1 cellular context compared by ENCODE assay signal in the genomic region with DNA sequence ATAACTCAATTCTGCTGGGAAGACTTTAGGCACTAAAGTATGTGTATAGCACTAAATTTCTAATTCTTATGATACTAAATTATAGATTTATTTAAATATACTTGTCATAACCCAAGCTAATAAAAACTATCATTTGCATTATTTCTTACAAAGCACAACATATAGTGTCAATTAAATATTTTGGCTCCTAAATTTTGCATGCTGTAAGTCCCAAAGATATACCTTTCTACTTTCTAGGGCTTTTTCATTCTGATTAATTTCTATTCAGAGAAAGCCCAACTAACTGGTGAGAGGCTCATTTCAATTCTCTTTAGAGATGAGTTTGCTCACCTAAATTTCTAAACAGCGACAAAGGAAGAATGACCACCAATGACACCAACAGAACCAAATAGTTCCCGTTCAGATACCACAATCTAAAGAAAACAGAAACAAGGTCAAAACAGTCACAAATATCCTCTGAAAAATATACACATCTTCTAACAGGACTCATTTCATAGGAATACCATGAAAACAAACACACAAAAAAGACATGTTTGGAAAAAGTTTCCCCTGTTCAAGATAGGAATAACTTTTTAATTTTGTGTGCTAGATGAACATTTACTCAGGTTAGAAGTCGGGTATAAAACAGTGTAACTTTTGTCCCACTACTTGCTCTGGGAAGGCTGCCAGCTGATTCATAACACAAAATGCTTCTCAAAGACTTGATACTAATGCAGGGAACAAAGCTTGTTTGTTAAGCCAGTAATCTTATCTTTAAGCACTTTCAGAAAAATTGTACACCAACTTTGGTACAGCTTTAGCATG.
TF ChIP-seq lines count a peak whose summit lies in the region.

No MANE protein-coding gene starts in this region.

TF ChIP-seq in GM23338, 12 proteins besides CTCF, POLR2A, EP300 and RAD21:
- TF ChIP-seq, protein P1, sequence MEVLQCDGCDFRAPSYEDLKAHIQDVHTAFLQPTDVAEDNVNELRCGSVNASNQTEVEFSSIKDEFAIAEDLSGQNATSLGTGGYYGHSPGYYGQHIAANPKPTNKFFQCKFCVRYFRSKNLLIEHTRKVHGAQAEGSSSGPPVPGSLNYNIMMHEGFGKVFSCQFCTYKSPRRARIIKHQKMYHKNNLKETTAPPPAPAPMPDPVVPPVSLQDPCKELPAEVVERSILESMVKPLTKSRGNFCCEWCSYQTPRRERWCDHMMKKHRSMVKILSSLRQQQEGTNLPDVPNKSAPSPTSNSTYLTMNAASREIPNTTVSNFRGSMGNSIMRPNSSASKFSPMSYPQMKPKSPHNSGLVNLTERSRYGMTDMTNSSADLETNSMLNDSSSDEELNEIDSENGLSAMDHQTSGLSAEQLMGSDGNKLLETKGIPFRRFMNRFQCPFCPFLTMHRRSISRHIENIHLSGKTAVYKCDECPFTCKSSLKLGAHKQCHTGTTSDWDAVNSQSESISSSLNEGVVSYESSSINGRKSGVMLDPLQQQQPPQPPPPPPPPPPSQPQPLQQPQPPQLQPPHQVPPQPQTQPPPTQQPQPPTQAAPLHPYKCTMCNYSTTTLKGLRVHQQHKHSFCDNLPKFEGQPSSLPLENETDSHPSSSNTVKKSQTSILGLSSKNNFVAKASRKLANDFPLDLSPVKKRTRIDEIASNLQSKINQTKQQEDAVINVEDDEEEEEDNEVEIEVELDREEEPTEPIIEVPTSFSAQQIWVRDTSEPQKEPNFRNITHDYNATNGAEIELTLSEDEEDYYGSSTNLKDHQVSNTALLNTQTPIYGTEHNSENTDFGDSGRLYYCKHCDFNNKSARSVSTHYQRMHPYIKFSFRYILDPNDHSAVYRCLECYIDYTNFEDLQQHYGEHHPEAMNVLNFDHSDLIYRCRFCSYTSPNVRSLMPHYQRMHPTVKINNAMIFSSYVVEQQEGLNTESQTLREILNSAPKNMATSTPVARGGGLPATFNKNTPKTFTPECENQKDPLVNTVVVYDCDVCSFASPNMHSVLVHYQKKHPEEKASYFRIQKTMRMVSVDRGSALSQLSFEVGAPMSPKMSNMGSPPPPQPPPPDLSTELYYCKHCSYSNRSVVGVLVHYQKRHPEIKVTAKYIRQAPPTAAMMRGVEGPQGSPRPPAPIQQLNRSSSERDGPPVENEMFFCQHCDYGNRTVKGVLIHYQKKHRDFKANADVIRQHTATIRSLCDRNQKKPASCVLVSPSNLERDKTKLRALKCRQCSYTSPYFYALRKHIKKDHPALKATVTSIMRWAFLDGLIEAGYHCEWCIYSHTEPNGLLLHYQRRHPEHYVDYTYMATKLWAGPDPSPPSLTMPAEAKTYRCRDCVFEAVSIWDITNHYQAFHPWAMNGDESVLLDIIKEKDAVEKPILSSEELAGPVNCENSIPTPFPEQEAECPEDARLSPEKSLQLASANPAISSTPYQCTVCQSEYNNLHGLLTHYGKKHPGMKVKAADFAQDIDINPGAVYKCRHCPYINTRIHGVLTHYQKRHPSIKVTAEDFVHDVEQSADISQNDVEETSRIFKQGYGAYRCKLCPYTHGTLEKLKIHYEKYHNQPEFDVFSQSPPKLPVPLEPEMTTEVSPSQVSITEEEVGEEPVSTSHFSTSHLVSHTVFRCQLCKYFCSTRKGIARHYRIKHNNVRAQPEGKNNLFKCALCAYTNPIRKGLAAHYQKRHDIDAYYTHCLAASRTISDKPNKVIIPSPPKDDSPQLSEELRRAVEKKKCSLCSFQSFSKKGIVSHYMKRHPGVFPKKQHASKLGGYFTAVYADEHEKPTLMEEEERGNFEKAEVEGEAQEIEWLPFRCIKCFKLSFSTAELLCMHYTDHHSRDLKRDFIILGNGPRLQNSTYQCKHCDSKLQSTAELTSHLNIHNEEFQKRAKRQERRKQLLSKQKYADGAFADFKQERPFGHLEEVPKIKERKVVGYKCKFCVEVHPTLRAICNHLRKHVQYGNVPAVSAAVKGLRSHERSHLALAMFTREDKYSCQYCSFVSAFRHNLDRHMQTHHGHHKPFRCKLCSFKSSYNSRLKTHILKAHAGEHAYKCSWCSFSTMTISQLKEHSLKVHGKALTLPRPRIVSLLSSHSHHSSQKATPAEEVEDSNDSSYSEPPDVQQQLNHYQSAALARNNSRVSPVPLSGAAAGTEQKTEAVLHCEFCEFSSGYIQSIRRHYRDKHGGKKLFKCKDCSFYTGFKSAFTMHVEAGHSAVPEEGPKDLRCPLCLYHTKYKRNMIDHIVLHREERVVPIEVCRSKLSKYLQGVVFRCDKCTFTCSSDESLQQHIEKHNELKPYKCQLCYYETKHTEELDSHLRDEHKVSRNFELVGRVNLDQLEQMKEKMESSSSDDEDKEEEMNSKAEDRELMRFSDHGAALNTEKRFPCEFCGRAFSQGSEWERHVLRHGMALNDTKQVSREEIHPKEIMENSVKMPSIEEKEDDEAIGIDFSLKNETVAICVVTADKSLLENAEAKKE (CRISPR knock-in tag; IDR thresholded peaks at IDR 0.05) = no peak
- no peak for TF ChIP-seq ETS1 (IDR thresholded peaks at IDR 0.05)
- TF ChIP-seq STAT1 (IDR thresholded peaks at IDR 0.05; ENCODE audit: unreplicated experiment) = no peak
- no peak for TF ChIP-seq EZH2 (IDR thresholded peaks at IDR 0.05; ENCODE audit: low read depth, unreplicated experiment)
- TF ChIP-seq ZNF331 (CRISPR knock-in tag; IDR thresholded peaks at IDR 0.05; ENCODE audit: low read depth) = no peak
- TF ChIP-seq CREB1 (CRISPR knock-in tag; IDR thresholded peaks at IDR 0.05; ENCODE audit: low read depth) = no peak
- no peak for TF ChIP-seq REST (IDR thresholded peaks at IDR 0.05; ENCODE audit: unreplicated experiment)
- TF ChIP-seq NANOG (IDR thresholded peaks at IDR 0.05; ENCODE audit: borderline replicate concordance) = no peak
- no peak for TF ChIP-seq POLR2AphosphoS5 (IDR thresholded peaks at IDR 0.05; ENCODE audit: low read depth)
